8 cellular contexts compared by ENCODE assay signal in genomic region chr1:172399369-172400072, GRCh38. TPM values are rescaled to one million over a fixed set of nuclear protein-coding genes. Genes with fewer than 3 reads are reported as not detected.
A peak's percentile ranks its signal among the peaks of the same experiment; 100 is the strongest.
DNase-seq lines count a peak whose midpoint lies in the region; ATAC-seq and TF ChIP-seq lines count a peak whose summit lies in the region.

No MANE protein-coding gene starts in this region.

- H3K27ac ChIP-seq in VCaP (peak overlapping the region; percentile 49; the same call in 1 of the 2 replicates), mucosa of rectum (ENCODE audit: low read depth in 2 of 2, low read length in 2 of 2) (peak overlapping the region; percentile 11 to 50), upper lobe of left lung (peak overlapping the region in 3 of 4 donors; percentile 23 to 43 (median 37))

- TF ChIP-seq POLR2A in NB4 (IDR thresholded peaks at IDR 0.05; ENCODE audit: extremely low read depth, insufficient read length) (no peak), upper lobe of left lung (IDR thresholded peaks at IDR 0.05) (no peak)

- 2 to 5% methylated on average over 5 of the region's 5 CpGs for WGBS in upper lobe of left lung, 2 donors

- TF ChIP-seq EP300 in upper lobe of left lung (IDR thresholded peaks at IDR 0.05), result no peak

- ATAC-seq in upper lobe of left lung (ENCODE audit: low FRiP score in 2 of 2) (peak; percentile 73 to 94), HG02973 (IDR thresholded peaks at IDR 0.05; ENCODE audit: unreplicated experiment) (no peak)

- H3K27me3 ChIP-seq in mucosa of rectum (ENCODE audit: control insufficient read depth in 2 of 2, insufficient read depth in 2 of 2, low read length in 2 of 2), result no peaks in the 10 kb centered on the region
- H3K27me3 ChIP-seq in upper lobe of left lung, result no peaks in the 10 kb centered on the region

- DNase-seq in A172 (ENCODE audit: low spot score) (peak; percentile 89), ELR (ENCODE audit: low read depth) (peak; percentile 94), NB4 (ENCODE audit: low read depth) (peak; percentile 11), epithelial cell of proximal tubule (ENCODE audit: low read depth) (peak; percentile 59), upper lobe of left lung (no peak)

- TF ChIP-seq CTCF in NB4 (IDR thresholded peaks at IDR 0.05; ENCODE audit: low read depth, low read length) (no peak), VCaP (conservative IDR thresholded peaks at IDR 0.05) (peak; percentile 80), epithelial cell of proximal tubule (conservative IDR thresholded peaks at IDR 0.05; ENCODE audit: low read depth, low read length) (peak; percentile 59), upper lobe of left lung (IDR thresholded peaks at IDR 0.05) (peak; percentile 26 to 67 (median 54))

- H3K9ac ChIP-seq in mucosa of rectum (ENCODE audit: low read depth in 1 of 2, low read length in 2 of 2), result peak overlapping the region; percentile 5 to 36

- H3K36me3 ChIP-seq in mucosa of rectum (ENCODE audit: control insufficient read depth in 2 of 2, insufficient read depth in 2 of 2, low read length in 2 of 2) (no peaks in the 10 kb centered on the region), upper lobe of left lung (no peaks in the 10 kb centered on the region)

- H3K4me3 ChIP-seq in NB4 (ENCODE audit: low read depth, low read length) (no peak overlapping the region), epithelial cell of proximal tubule (ENCODE audit: low read depth, low read length) (no peak overlapping the region), mucosa of rectum (ENCODE audit: low read length in 2 of 2) (peak overlapping the region; percentile 31 to 66), upper lobe of left lung (peak overlapping the region in 2 of 4 donors; percentile 18 to 22)

- H3K4me1 ChIP-seq in mucosa of rectum (ENCODE audit: control insufficient read depth in 2 of 2, insufficient read depth in 2 of 2, low read length in 2 of 2) (peaks cover 0 to 11% of the 10 kb centered on the region in 2 donors), upper lobe of left lung (peaks cover 6 to 24% (median 11%) of the 10 kb centered on the region in 4 donors)

- H3K9me3 ChIP-seq in mucosa of rectum (ENCODE audit: control insufficient read depth in 2 of 2, low read length in 2 of 2) (no peaks in the 10 kb centered on the region), upper lobe of left lung (no peaks in the 10 kb centered on the region)

RNA-seq across cellular contexts. Expression of gene C1orf105, which starts 21.0 kb away (rescaled TPM):
- not detected in 2 replicates for total RNA-seq in A172 (2014; rRNA removed; shearing (Covaris generic))
- total RNA-seq in epithelial cell of proximal tubule, result not detected in 2 replicates
- total RNA-seq in upper lobe of left lung, result not detected

RNA-seq across cellular contexts. Expression of gene PIGC, which starts 44.3 kb away (rescaled TPM):
- total RNA-seq in A172 (2014; rRNA removed; shearing (Covaris generic)), result 56.0 and 62.8 TPM in 2 replicates
- 20.9 and 27.1 TPM in 2 replicates for total RNA-seq in epithelial cell of proximal tubule
- total RNA-seq in upper lobe of left lung, result 10 to 100 TPM in 5 of 6 donors, 1 to 10 TPM in 1; 5.9 to 23.4 (median 19.3) TPM

Comparison
In these comparisons a context has a peak if more than half of its experiments do, and no peak if none do; other contexts are left out.
1. DNase-seq: peak in A172 (single experiment), ELR (single experiment), NB4 (single experiment) and epithelial cell of proximal tubule (single experiment); none in upper lobe of left lung (0 of 2).
2. H3K4me3 ChIP-seq: peak in mucosa of rectum (2 of 2); none in NB4 (single experiment) and epithelial cell of proximal tubule (single experiment).
3. Peak in every context shown above with its lines, with median percentiles within 50 percentile points of each other: H3K27ac ChIP-seq.